22 cellular contexts compared by ENCODE assay signal in genomic region chr16:17831330-17831729, GRCh38.
DNase-seq lines count a peak whose midpoint lies in the region; ATAC-seq, FAIRE-seq and TF ChIP-seq lines count a peak whose summit lies in the region.
"Had no signal": no experiment of that assay in that cellular context is flagged by ENCODE, and none has a peak within 500 bp of the region (broad histone marks: within the 10 kb centered on the region; RNA-seq: fewer than 3 reads in every experiment).

No MANE protein-coding gene starts in this region.

- no peak overlapping the region for H3K4ac ChIP-seq in H1 (replicated peaks; ENCODE audit: insufficient read length, low read depth, low read length)

- 86% methylated on average over 5 of the region's 5 CpGs; no CpG with 5 or more reads in 1 of the 2 experiments for WGBS in H1 (ENCODE audit: extremely low coverage in 1 of 2, insufficient coverage in 1 of 2, insufficient read length in 1 of 2, insufficient replicate concordance in 2 of 2, low coverage in 1 of 2, low lambda C conversion rate in 2 of 2, missing lambda C conversion rate in 1 of 2), 2 experiments
- 94% methylated on average over 5 of the region's 5 CpGs for WGBS in esophagus muscularis mucosa

- H3K4me2 ChIP-seq in H1 (ENCODE audit: insufficient read depth in 1 of 2, low read depth in 2 of 2, low read length in 2 of 2) (no peak overlapping the region), neural progenitor cell (no peak overlapping the region)
- H3K4me2 ChIP-seq: A549 had no signal

- DNase-seq in NCI-H524 (lab: John Stamatoyannopoulos, UW): peak; percentile 55 to 64
- no peak for DNase-seq in NCI-H524 treated with DMSO at 0.1 percent for 48 hours (lab: John Stamatoyannopoulos, UW)
- DNase-seq in LNCaP clone FGC (ENCODE audit: low read depth): no peak
- no peak for DNase-seq in H1 (ENCODE audit: low read depth in 1 of 2, low spot score in 2 of 2)
- DNase-seq in neural progenitor cell (ENCODE audit: low spot score): peak; percentile 26
- no peak for DNase-seq in esophagus muscularis mucosa (ENCODE audit: extremely low spot score)
- no peak for DNase-seq in Calu3
- DNase-seq: activated CD4-positive, alpha-beta memory T cell treated with anti-CD3 and anti-CD28 coated beads for 36 hours; activated naive CD4-positive, alpha-beta T cell treated with anti-CD3 and anti-CD28 coated beads for 36 hours; CD4-positive, alpha-beta T cell; DND-41; effector memory CD8-positive, alpha-beta T cell; left cardiac atrium; NCI-H1105; Right ventricle myocardium superior had no signal

- H3K27ac Mint-ChIP-seq in neural progenitor cell (no peak overlapping the region), Calu3 (ENCODE audit: unreplicated experiment) (no peak overlapping the region)
- H3K27ac Mint-ChIP-seq: activated CD4-positive, alpha-beta memory T cell treated with anti-CD3 and anti-CD28 coated beads for 36 hours; activated naive CD4-positive, alpha-beta T cell treated with anti-CD3 and anti-CD28 coated beads for 36 hours; CD4-positive, alpha-beta T cell; effector memory CD8-positive, alpha-beta T cell; mesothelial cell of epicardium had no signal

- H2BK12ac ChIP-seq in H1 (ENCODE audit: low read depth, low read length): no peak overlapping the region

- H3K4me1 ChIP-seq in H1 (replicated peaks in 1 of 4; ENCODE audit: control insufficient read depth in 3 of 4, insufficient read depth in 4 of 4, low read length in 3 of 4): peaks cover 0 to 6% (median 1%) of the 10 kb centered on the region in 4 experiments; a peak in 6 of 7 replicates
- H3K4me1 ChIP-seq in neural progenitor cell: no peaks in the 10 kb centered on the region
- H3K4me1 ChIP-seq in esophagus muscularis mucosa: peaks cover 0 to 11% (median 5%) of the 10 kb centered on the region in 4 donors

- no peak overlapping the region for H2BK20ac ChIP-seq in H1 (ENCODE audit: low read length)

- no TSS peak for BruUV-seq in Calu3 (replicated peaks; lab: Mats Ljungman, UMichigan)

- H3K9me3 Mint-ChIP-seq in neural progenitor cell: no peaks in the 10 kb centered on the region
- peaks cover 7% of the 10 kb centered on the region for H3K9me3 Mint-ChIP-seq in Calu3 (ENCODE audit: low read depth, unreplicated experiment)
- H3K9me3 Mint-ChIP-seq: activated CD4-positive, alpha-beta memory T cell treated with anti-CD3 and anti-CD28 coated beads for 36 hours; activated naive CD4-positive, alpha-beta T cell treated with anti-CD3 and anti-CD28 coated beads for 36 hours; CD4-positive, alpha-beta T cell; effector memory CD8-positive, alpha-beta T cell; mesothelial cell of epicardium; nephron had no signal

- H3K14ac ChIP-seq in H1 (ENCODE audit: insufficient read length): no peak overlapping the region

- H3F3A ChIP-seq in neural progenitor cell (ENCODE audit: low read depth): no peaks in the 10 kb centered on the region

- H3K27me3 ChIP-seq in H1 (replicated peaks in 1 of 4; ENCODE audit: control insufficient read depth in 3 of 4, extremely low read depth in 1 of 4, insufficient read depth in 3 of 4, low read length in 3 of 4) (no peaks in the 10 kb centered on the region), neural progenitor cell (no peaks in the 10 kb centered on the region), esophagus muscularis mucosa (no peaks in the 10 kb centered on the region)

- TF ChIP-seq CTCF in LNCaP clone FGC (IDR thresholded peaks at IDR 0.05; ENCODE audit: control insufficient read depth, extremely low read depth, insufficient read depth) (0 out of 2 replicates have a peak, but pooled peaks have one; percentile 12), H1 (IDR thresholded peaks at IDR 0.05; ENCODE audit: control extremely low read depth in 1 of 3, insufficient read depth in 1 of 3, low read depth in 1 of 3, low read length in 3 of 3) (peak; percentile 24 to 61 (median 28); a peak in 3 of 4 replicates), neural progenitor cell (IDR thresholded peaks at IDR 0.05) (peak; percentile 46), esophagus muscularis mucosa (IDR thresholded peaks at IDR 0.05) (no peak), Calu3 (IDR thresholded peaks at IDR 0.05; ENCODE audit: unreplicated experiment) (no peak)

- no peaks in the 10 kb centered on the region for H3K36me3 ChIP-seq in H1 (ENCODE audit: control insufficient read depth in 2 of 4, insufficient read depth in 4 of 4, low read length in 3 of 4)
- H3K36me3 ChIP-seq in neural progenitor cell: no peaks in the 10 kb centered on the region
- H3K36me3 ChIP-seq in esophagus muscularis mucosa: no peaks in the 10 kb centered on the region

- H3K9me3 ChIP-seq in H1 (ENCODE audit: insufficient read depth in 2 of 2, low read depth in 1 of 2, low read length in 1 of 2) (no peaks in the 10 kb centered on the region), neural progenitor cell (ENCODE audit: low read depth) (no peaks in the 10 kb centered on the region), esophagus muscularis mucosa (no peaks in the 10 kb centered on the region)
- H3K9me3 ChIP-seq: A549 had no signal

- TF ChIP-seq POLR2A in H1 (IDR thresholded peaks at IDR 0.05; ENCODE audit: control extremely low read depth in 1 of 2, low read depth in 2 of 2, low read length in 2 of 2) (no peak), esophagus muscularis mucosa (IDR thresholded peaks at IDR 0.05; ENCODE audit: low read depth) (no peak)

- peaks cover 2% of the 10 kb centered on the region for H3K27me3 Mint-ChIP-seq in neural progenitor cell (ENCODE audit: insufficient read depth, low read depth)
- H3K27me3 Mint-ChIP-seq in Calu3 (ENCODE audit: unreplicated experiment): no peaks in the 10 kb centered on the region
- H3K27me3 Mint-ChIP-seq: CD4-positive, alpha-beta T cell had no signal

- no peak overlapping the region for H3K27ac ChIP-seq in H1 (ENCODE audit: low read depth, low read length)
- H3K27ac ChIP-seq in neural progenitor cell: no peak overlapping the region
- H3K27ac ChIP-seq in esophagus muscularis mucosa (replicated peaks in 1 of 4): no peak overlapping the region
- H3K27ac ChIP-seq: A549, VCaP had no signal

- no peak for ATAC-seq in GM18870 (IDR thresholded peaks at IDR 0.05; ENCODE audit: unreplicated experiment)
- ATAC-seq: A549; effector memory CD8-positive, alpha-beta T cell; left cardiac atrium had no signal

- no peak overlapping the region for H3K4me3 Mint-ChIP-seq in neural progenitor cell
- H3K4me3 Mint-ChIP-seq in Calu3 (ENCODE audit: low read depth, unreplicated experiment): no peak overlapping the region
- H3K4me3 Mint-ChIP-seq: activated CD4-positive, alpha-beta memory T cell treated with anti-CD3 and anti-CD28 coated beads for 36 hours; activated naive CD4-positive, alpha-beta T cell treated with anti-CD3 and anti-CD28 coated beads for 36 hours; CD4-positive, alpha-beta T cell; effector memory CD8-positive, alpha-beta T cell; mesothelial cell of epicardium; nephron had no signal

- POLR2A ChIA-PET in H1 (lab: Charles Lee; ENCODE audit: partially characterized antibody): no interaction called here

- H2BK15ac ChIP-seq in H1 (ENCODE audit: low read length): no peak overlapping the region

- no peak for FAIRE-seq in H1 (lab: Jason Lieb, UNC)
- FAIRE-seq: A549, astrocyte, GM19239 had no signal

- H4K8ac ChIP-seq in H1 (ENCODE audit: extremely low read depth, insufficient read depth, low read length): no peak overlapping the region

- intact Hi-C loops in esophagus muscularis mucosa (cut with DNase I) (no loop called here), Calu3 (cut with micrococcal nuclease; ENCODE audit: unreplicated experiment) (no loop called here)

- H3K23me2 ChIP-seq in H1 (ENCODE audit: low read depth, low read length): no peaks in the 10 kb centered on the region; the same call in 1 of the 2 replicates

- H2AFZ ChIP-seq in H1 (ENCODE audit: low read length): 0 out of 2 replicates have a peak overlapping the region, but pooled peaks have one; percentile 26
- no peak overlapping the region for H2AFZ ChIP-seq in neural progenitor cell (replicated peaks)

- no peaks in the 10 kb centered on the region for H3K36me3 Mint-ChIP-seq in neural progenitor cell
- no peaks in the 10 kb centered on the region for H3K36me3 Mint-ChIP-seq in Calu3 (ENCODE audit: insufficient read depth, unreplicated experiment)
- H3K36me3 Mint-ChIP-seq: activated CD4-positive, alpha-beta memory T cell treated with anti-CD3 and anti-CD28 coated beads for 36 hours; mesothelial cell of epicardium had no signal

- CTCF ChIA-PET in H1 (lab: Charles Lee; ENCODE audit: partially characterized antibody) (interaction anchor here (0.7 to 2.0 kb wide), 7 partner anchors 12 to 461 kb away, joined by 3 to 7 read pairs (median 4); no protein-coding TSS in a partner anchor), Calu3 (lab: Charles Lee) (no interaction called here)

- no peaks in the 10 kb centered on the region for H3K79me2 ChIP-seq in H1 (ENCODE audit: control insufficient read depth in 1 of 2, insufficient read depth in 2 of 2, low read length in 2 of 2)
- no peaks in the 10 kb centered on the region for H3K79me2 ChIP-seq in neural progenitor cell (ENCODE audit: low read depth)

- no peak overlapping the region for H4K5ac ChIP-seq in H1 (ENCODE audit: insufficient read length, low read depth, low read length)

- no peak overlapping the region for H3K56ac ChIP-seq in H1 (replicated peaks; ENCODE audit: insufficient read length, low read depth, low read length)

- H3K4me1 Mint-ChIP-seq in neural progenitor cell (peaks cover 8% of the 10 kb centered on the region), Calu3 (ENCODE audit: low read depth, unreplicated experiment) (no peaks in the 10 kb centered on the region)
- H3K4me1 Mint-ChIP-seq: mesothelial cell of epicardium had no signal

- no peak overlapping the region for H2AK5ac ChIP-seq in H1 (ENCODE audit: low read depth, low read length)

- no peaks in the 10 kb centered on the region for H3K79me1 ChIP-seq in H1 (ENCODE audit: low read depth, low read length)

- TF ChIP-seq RAD21 in H1 (IDR thresholded peaks at IDR 0.05 in 1 of 2, conservative IDR thresholded peaks at IDR 0.05 in 1 of 2; ENCODE audit: low read depth in 2 of 2, low read length in 2 of 2): peak; percentile 56 to 72

- no peak overlapping the region for H4K91ac ChIP-seq in H1 (replicated peaks; ENCODE audit: insufficient read length, low read length)

- no peak overlapping the region for H2BK5ac ChIP-seq in H1 (ENCODE audit: low read depth, low read length)

- H2BK120ac ChIP-seq in H1 (replicated peaks; ENCODE audit: low read depth, low read length): no peak overlapping the region

- H3K9ac ChIP-seq in H1 (replicated peaks in 1 of 4; ENCODE audit: extremely low read depth in 1 of 4, low read depth in 3 of 4, low read length in 3 of 4) (no peak overlapping the region), neural progenitor cell (no peak overlapping the region)

- TF ChIP-seq EP300 in H1 (IDR thresholded peaks at IDR 0.05; ENCODE audit: borderline replicate concordance in 1 of 2, low read depth in 2 of 2, low read length in 2 of 2) (no peak), esophagus muscularis mucosa (IDR thresholded peaks at IDR 0.05) (no peak)

- H3K4me3 ChIP-seq in LNCaP clone FGC (ENCODE audit: low read depth, low read length): no peak overlapping the region
- no peak overlapping the region for H3K4me3 ChIP-seq in H1 (ENCODE audit: extremely low read depth in 1 of 4, insufficient read depth in 2 of 4, low read depth in 3 of 4, low read length in 4 of 4)
- no peak overlapping the region for H3K4me3 ChIP-seq in neural progenitor cell
- H3K4me3 ChIP-seq in esophagus muscularis mucosa: no peak overlapping the region
- H3K4me3 ChIP-seq: A549 had no signal

- no peak overlapping the region for H3K18ac ChIP-seq in H1 (ENCODE audit: extremely low read depth, low read length)

- no peak overlapping the region for H3K23ac ChIP-seq in H1 (ENCODE audit: insufficient read length)

- H4K20me1 ChIP-seq in H1 (replicated peaks in 1 of 2; ENCODE audit: control insufficient read depth in 1 of 2, insufficient read depth in 2 of 2, low read length in 2 of 2) (no peaks in the 10 kb centered on the region), neural progenitor cell (ENCODE audit: low read depth) (no peaks in the 10 kb centered on the region)

Comparison
In these comparisons a context has a peak if more than half of its experiments do, and no peak if none do; other contexts are left out.
1. DNase-seq: peak in NCI-H524 (2 of 2) and neural progenitor cell (single experiment); none in NCI-H524 treated with DMSO at 0.1 percent for 48 hours (single experiment), LNCaP clone FGC (single experiment), H1 (0 of 2), esophagus muscularis mucosa (single experiment) and Calu3 (single experiment).
2. CTCF ChIP-seq: peak in LNCaP clone FGC (single experiment), H1 (3 of 3) and neural progenitor cell (single experiment); none in esophagus muscularis mucosa (0 of 3) and Calu3 (single experiment).